ENCODE assay signal across 1 cellular context in the genomic region with DNA sequence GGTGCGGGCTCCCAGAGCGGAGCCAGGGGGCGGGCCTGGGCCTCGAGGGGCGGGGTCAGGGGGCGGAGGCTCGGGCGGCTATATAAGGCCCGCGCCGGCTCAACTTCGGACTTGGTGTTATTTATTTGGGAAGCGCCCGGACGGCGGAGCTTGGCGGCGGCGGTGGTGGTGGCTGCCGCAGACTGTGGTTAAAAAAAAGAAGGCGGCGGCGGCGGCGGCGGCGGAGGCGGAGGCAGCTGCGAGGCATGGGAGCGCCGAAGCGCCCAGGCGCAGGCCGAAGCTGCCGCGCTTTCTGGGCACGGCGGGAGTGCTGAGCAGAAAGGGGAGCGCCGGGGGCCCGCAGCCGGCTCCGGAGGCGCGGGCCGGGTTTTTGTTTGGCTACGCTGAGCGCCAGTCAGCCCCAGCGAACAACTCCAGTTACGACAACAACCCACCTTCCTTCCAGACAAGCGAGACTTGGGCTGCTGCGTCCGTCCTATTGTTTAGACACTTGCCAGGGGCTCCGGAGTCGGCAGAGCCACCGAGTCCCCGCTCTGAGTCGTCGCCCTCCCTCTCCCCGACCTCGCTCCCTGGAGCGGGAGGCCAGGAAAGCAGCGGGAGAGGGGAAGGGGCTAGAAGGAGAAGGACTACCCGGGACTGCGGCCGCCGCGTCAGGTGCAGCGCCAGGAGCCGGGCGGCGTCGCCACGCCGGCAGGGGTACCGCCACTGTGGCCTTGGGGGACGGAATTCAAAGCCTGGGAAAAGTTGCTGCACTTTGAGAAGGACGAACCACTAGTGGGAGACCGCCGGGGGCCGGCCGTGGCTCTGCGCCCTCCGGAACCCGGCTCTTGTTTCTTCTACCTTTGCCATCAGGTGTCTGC.
A peak's percentile ranks its signal among the peaks of the same experiment; 100 is the strongest.
TF ChIP-seq lines count a peak whose summit lies in the region.

A gene with protein sequence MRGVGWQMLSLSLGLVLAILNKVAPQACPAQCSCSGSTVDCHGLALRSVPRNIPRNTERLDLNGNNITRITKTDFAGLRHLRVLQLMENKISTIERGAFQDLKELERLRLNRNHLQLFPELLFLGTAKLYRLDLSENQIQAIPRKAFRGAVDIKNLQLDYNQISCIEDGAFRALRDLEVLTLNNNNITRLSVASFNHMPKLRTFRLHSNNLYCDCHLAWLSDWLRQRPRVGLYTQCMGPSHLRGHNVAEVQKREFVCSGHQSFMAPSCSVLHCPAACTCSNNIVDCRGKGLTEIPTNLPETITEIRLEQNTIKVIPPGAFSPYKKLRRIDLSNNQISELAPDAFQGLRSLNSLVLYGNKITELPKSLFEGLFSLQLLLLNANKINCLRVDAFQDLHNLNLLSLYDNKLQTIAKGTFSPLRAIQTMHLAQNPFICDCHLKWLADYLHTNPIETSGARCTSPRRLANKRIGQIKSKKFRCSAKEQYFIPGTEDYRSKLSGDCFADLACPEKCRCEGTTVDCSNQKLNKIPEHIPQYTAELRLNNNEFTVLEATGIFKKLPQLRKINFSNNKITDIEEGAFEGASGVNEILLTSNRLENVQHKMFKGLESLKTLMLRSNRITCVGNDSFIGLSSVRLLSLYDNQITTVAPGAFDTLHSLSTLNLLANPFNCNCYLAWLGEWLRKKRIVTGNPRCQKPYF (N-terminal part only) (plus strand): TSS at position 110 of the 860 bp plus-strand sequence. CDS start 1,911 bp downstream, outside the sequence.

TF ChIP-seq in Ishikawa, 13 proteins besides CTCF, POLR2A, EP300 and RAD21 (continued from another document):
- 0 out of 2 replicates have a peak, but pooled peaks have one; percentile 56 for TF ChIP-seq TCF12 (IDR thresholded peaks at IDR 0.05; ENCODE audit: low read depth)
TF ChIP-seq in Ishikawa: peak in this region for 7.
